In genomic region chr2:212736327-212736726, GRCh38 we compare ENCODE assay signal across 26 cellular contexts.
"Had no signal": no experiment of that assay in that cellular context is flagged by ENCODE, and none has a peak within 500 bp of the region (broad histone marks: within the 10 kb centered on the region; RNA-seq: fewer than 3 reads in every experiment).

No MANE protein-coding gene starts in this region.

- H3K27me3 ChIP-seq: MG63, Peyer's patch, SJCRH30 had no signal

- FAIRE-seq: HepG2 had no signal

- DNase-seq: IMR-90; Karpas-422; KG1; MG63; NCI-H1092; NCI-H1105 treated with DMSO at 0.1 percent for 48 hours; NCI-H1417 treated with DMSO at 0.1 percent for 48 hours; NCI-H146; NCI-H1694 treated with DMSO at 0.1 percent for 48 hours; NCI-H2029; NCI-H2081 treated with DMSO at 0.1 percent for 48 hours; NCI-H2171; NCI-H446; NCI-H510A; NCI-H524 treated with DMSO at 0.1 percent for 48 hours; NCI-H69; NCI-H774; NK-92 treated with Interleukin-12 subunit alpha and Interleukin-12 subunit beta, amount 100 ng/mL, for 24 hours; PC-9; Peyer's patch; SHP77 treated with DMSO at 0.1 percent for 48 hours; SJCRH30; T-helper 1 cell had no signal

- H3K27ac ChIP-seq: PC-9, Peyer's patch, SJCRH30 had no signal

- H2AFZ ChIP-seq: PC-9 had no signal

- H3K4me2 ChIP-seq: PC-9 had no signal

- H3K4me3 ChIP-seq: MG63, PC-9, Peyer's patch, SJCRH30 had no signal

- ATAC-seq: HepG2, Right ventricle myocardium inferior, SK-N-SH treated with all-trans-retinoic acid at 6 μM for 48 hours had no signal

- H3K36me3 ChIP-seq: MG63, Peyer's patch, SJCRH30 had no signal

- H3K4me1 ChIP-seq: Peyer's patch, SJCRH30 had no signal

- H3K9me3 ChIP-seq: MG63, Peyer's patch, SJCRH30 had no signal
